In genomic region chr16:27225536-27226360, GRCh38 we compare ENCODE assay signal across 12 cellular contexts. TPM values are rescaled to one million over a fixed set of nuclear protein-coding genes. Genes with fewer than 3 reads are reported as not detected.
DNase-seq lines count a peak whose midpoint lies in the region; ATAC-seq and TF ChIP-seq lines count a peak whose summit lies in the region.
"Had no signal": no experiment of that assay in that cellular context is flagged by ENCODE, and none has a peak within 500 bp of the region (broad histone marks: within the 10 kb centered on the region; RNA-seq: fewer than 3 reads in every experiment).

No MANE protein-coding gene starts in this region.

- peak overlapping the region; percentile 56 for H3K4me3 ChIP-seq in MM.1S (ENCODE audit: low read length)

- DNase-seq in D341Med (ENCODE audit: low spot score) (peak; percentile 58), MM.1S (peak; percentile 94), naive B cell (no peak), GOT3 (lab: John Stamatoyannopoulos, UW) (no peak)
- DNase-seq in activated CD4-positive, alpha-beta memory T cell treated with anti-CD3 and anti-CD28 coated beads, Interleukin-2, amount 10 ng/mL, durations not matched to agents 7 days and 5 days, result no peak
- DNase-seq: activated T-cell treated with anti-CD3 and anti-CD28 coated beads, Interleukin-2, amount 50 U/mL, for 4 hours; hippocampal formation; NCI-H2227 treated with DMSO at 0.1 percent for 48 hours; stimulated activated CD4-positive, alpha-beta T cell treated with anti-CD3 and anti-CD28 coated beads, Interleukin-12 subunit alpha, Interleukin-12 subunit beta, amount 100 ng/mL, for 4 hours had no signal

- H3K9me3 ChIP-seq in MM.1S (replicated peaks; ENCODE audit: insufficient read depth, low read length), result no peaks in the 10 kb centered on the region

- H3K4me3 Mint-ChIP-seq in activated CD4-positive, alpha-beta memory T cell treated with anti-CD3 and anti-CD28 coated beads, Interleukin-2, amount 10 ng/mL, durations not matched to agents 7 days and 5 days, result no peak overlapping the region
- peak overlapping the region in 5 of 8 donors; percentile 33 to 84 (median 58) for H3K4me3 Mint-ChIP-seq in naive B cell
- H3K4me3 Mint-ChIP-seq: activated T-cell treated with anti-CD3 and anti-CD28 coated beads, Interleukin-2, amount 50 U/mL, for 4 hours; stimulated activated memory B cell treated with anti-CD40 and anti-IgM and Interleukin-4, amounts not matched to agents 10 μg/mL and 1 μg/mL and 100 μg/mL, for 72 hours had no signal

- H2AFZ ChIP-seq in MM.1S (ENCODE audit: low read length), result peak overlapping the region; percentile 56

- H3K4me1 ChIP-seq in MM.1S (ENCODE audit: low read length), result peaks cover 29% of the 10 kb centered on the region

- no peaks in the 10 kb centered on the region for H3K27me3 Mint-ChIP-seq in activated CD4-positive, alpha-beta memory T cell treated with anti-CD3 and anti-CD28 coated beads, Interleukin-2, amount 10 ng/mL, durations not matched to agents 7 days and 5 days
- H3K27me3 Mint-ChIP-seq in naive B cell, result no peaks in the 10 kb centered on the region
- H3K27me3 Mint-ChIP-seq: stimulated activated memory B cell treated with anti-CD40 and anti-IgM and Interleukin-4, amounts not matched to agents 10 μg/mL and 1 μg/mL and 100 μg/mL, for 72 hours had no signal

- CTCF ChIA-PET in activated CD4-positive, alpha-beta memory T cell treated with anti-CD3 and anti-CD28 coated beads, Interleukin-2, amount 10 ng/mL, durations not matched to agents 7 days and 5 days (lab: Charles Lee), result interaction anchor here (1.6 to 2.5 kb wide), 5 partner anchors 8 to 142 kb away, joined by 5 to 13 read pairs (median 7); partner anchors contain the start of gene KDM8

- POLR2A ChIA-PET in activated CD4-positive, alpha-beta memory T cell treated with anti-CD3 and anti-CD28 coated beads, Interleukin-2, amount 10 ng/mL, durations not matched to agents 7 days and 5 days (lab: Charles Lee), result interaction anchor here (1.0 to 2.1 kb wide), 10 partner anchors 9 to 142 kb away, joined by 3 to 8 read pairs (median 3); partner anchors contain the start of gene KDM8

- H3K36me3 Mint-ChIP-seq in activated CD4-positive, alpha-beta memory T cell treated with anti-CD3 and anti-CD28 coated beads, Interleukin-2, amount 10 ng/mL, durations not matched to agents 7 days and 5 days (ENCODE audit: low read depth), result peaks cover 37% of the 10 kb centered on the region
- peaks cover 4 to 8% of the 10 kb centered on the region in 2 donors for H3K36me3 Mint-ChIP-seq in naive B cell

- peaks cover 41% of the 10 kb centered on the region for H3K4me1 Mint-ChIP-seq in activated CD4-positive, alpha-beta memory T cell treated with anti-CD3 and anti-CD28 coated beads, Interleukin-2, amount 10 ng/mL, durations not matched to agents 7 days and 5 days
- H3K4me1 Mint-ChIP-seq in naive B cell, result peaks cover 29 to 69% (median 69%) of the 10 kb centered on the region in 3 donors

- peak overlapping the region; percentile 98 for H3K4me2 ChIP-seq in MM.1S (ENCODE audit: low read depth, low read length)

- H3K27me3 ChIP-seq in MM.1S (replicated peaks; ENCODE audit: insufficient read depth, low read length), result no peaks in the 10 kb centered on the region

- peak overlapping the region; percentile 12 for H3K27ac Mint-ChIP-seq in activated CD4-positive, alpha-beta memory T cell treated with anti-CD3 and anti-CD28 coated beads, Interleukin-2, amount 10 ng/mL, durations not matched to agents 7 days and 5 days
- H3K27ac Mint-ChIP-seq in naive B cell, result peak overlapping the region; percentile 30 to 89 (median 53)
- H3K27ac Mint-ChIP-seq: stimulated activated memory B cell treated with anti-CD40 and anti-IgM and Interleukin-4, amounts not matched to agents 10 μg/mL and 1 μg/mL and 100 μg/mL, for 72 hours had no signal

- H3K9me3 Mint-ChIP-seq in activated CD4-positive, alpha-beta memory T cell treated with anti-CD3 and anti-CD28 coated beads, Interleukin-2, amount 10 ng/mL, durations not matched to agents 7 days and 5 days, result no peaks in the 10 kb centered on the region
- H3K9me3 Mint-ChIP-seq in naive B cell, result no peaks in the 10 kb centered on the region
- H3K9me3 Mint-ChIP-seq: activated T-cell treated with anti-CD3 and anti-CD28 coated beads, Interleukin-2, amount 50 U/mL, for 4 hours; stimulated activated memory B cell treated with anti-CD40 and anti-IgM and Interleukin-4, amounts not matched to agents 10 μg/mL and 1 μg/mL and 100 μg/mL, for 72 hours had no signal

- no peak for ATAC-seq in naive B cell (ENCODE audit: low read depth in 2 of 2)
- ATAC-seq in HG03280 (IDR thresholded peaks at IDR 0.05; ENCODE audit: unreplicated experiment), result no peak
- no peak for ATAC-seq in GM18517 (IDR thresholded peaks at IDR 0.05; ENCODE audit: unreplicated experiment)
- ATAC-seq: activated T-cell treated with anti-CD3 and anti-CD28 coated beads, Interleukin-2, amount 50 U/mL, for 4 hours; stimulated activated memory B cell treated with anti-CD40 and anti-IgM and Interleukin-4, amounts not matched to agents 10 μg/mL and 1 μg/mL and 100 μg/mL, for 72 hours had no signal

- peaks cover 21% of the 10 kb centered on the region for H3F3A ChIP-seq in MM.1S (ENCODE audit: insufficient read depth, low read length)

- peak; percentile 48 for TF ChIP-seq CTCF in MM.1S (IDR thresholded peaks at IDR 0.05; ENCODE audit: low read length)

- H3K9ac ChIP-seq in MM.1S (ENCODE audit: low read length), result peak overlapping the region; percentile 50; the same call in 1 of the 2 replicates

- peak overlapping the region; percentile 91 for H3K27ac ChIP-seq in MM.1S (ENCODE audit: low read length)

- no peaks in the 10 kb centered on the region for H3K9me2 ChIP-seq in MM.1S (replicated peaks; ENCODE audit: insufficient read depth, low read length)

- H3K36me3 ChIP-seq in MM.1S (replicated peaks; ENCODE audit: insufficient read depth, low read length), result no peaks in the 10 kb centered on the region

- no peaks in the 10 kb centered on the region for H3K79me2 ChIP-seq in MM.1S (ENCODE audit: low read length)

- no peaks in the 10 kb centered on the region for H4K20me1 ChIP-seq in MM.1S (ENCODE audit: insufficient read depth, low read length)

RNA-seq across cellular contexts. Expression of gene KDM8, which starts 22.4 kb away (rescaled TPM):
- total RNA-seq in activated CD4-positive, alpha-beta memory T cell treated with anti-CD3 and anti-CD28 coated beads, Interleukin-2, amount 10 ng/mL, durations not matched to agents 7 days and 5 days, result 10 to 100 TPM; 12.7 to 14.3 TPM
- 1 to 10 TPM in 5 of 6 donors, not detected in 1; 2.9 to 8.2 (median 4.2) TPM for polyA plus RNA-seq in naive B cell (ENCODE audit: low read depth in 6 of 6)

RNA-seq across cellular contexts. Expression of gene NSMCE1, which starts 42.8 kb away (rescaled TPM):
- 100 to 1,000 TPM; 100 to 106 TPM for total RNA-seq in activated CD4-positive, alpha-beta memory T cell treated with anti-CD3 and anti-CD28 coated beads, Interleukin-2, amount 10 ng/mL, durations not matched to agents 7 days and 5 days
- 100 to 1,000 TPM; 178 to 217 (median 195) TPM for polyA plus RNA-seq in naive B cell (ENCODE audit: low read depth in 6 of 6)

Comparison
In these comparisons a context has a peak if more than half of its experiments do, and no peak if none do; other contexts are left out.
1. DNase-seq: peak in D341Med (single experiment) and MM.1S (single experiment); none in activated CD4-positive, alpha-beta memory T cell treated with anti-CD3 and anti-CD28 coated beads, Interleukin-2, amount 10 ng/mL, durations not matched to agents 7 days and 5 days (single experiment), naive B cell (single experiment) and GOT3 (single experiment).